ENCODE assay signal across 8 cellular contexts in the genomic region with DNA sequence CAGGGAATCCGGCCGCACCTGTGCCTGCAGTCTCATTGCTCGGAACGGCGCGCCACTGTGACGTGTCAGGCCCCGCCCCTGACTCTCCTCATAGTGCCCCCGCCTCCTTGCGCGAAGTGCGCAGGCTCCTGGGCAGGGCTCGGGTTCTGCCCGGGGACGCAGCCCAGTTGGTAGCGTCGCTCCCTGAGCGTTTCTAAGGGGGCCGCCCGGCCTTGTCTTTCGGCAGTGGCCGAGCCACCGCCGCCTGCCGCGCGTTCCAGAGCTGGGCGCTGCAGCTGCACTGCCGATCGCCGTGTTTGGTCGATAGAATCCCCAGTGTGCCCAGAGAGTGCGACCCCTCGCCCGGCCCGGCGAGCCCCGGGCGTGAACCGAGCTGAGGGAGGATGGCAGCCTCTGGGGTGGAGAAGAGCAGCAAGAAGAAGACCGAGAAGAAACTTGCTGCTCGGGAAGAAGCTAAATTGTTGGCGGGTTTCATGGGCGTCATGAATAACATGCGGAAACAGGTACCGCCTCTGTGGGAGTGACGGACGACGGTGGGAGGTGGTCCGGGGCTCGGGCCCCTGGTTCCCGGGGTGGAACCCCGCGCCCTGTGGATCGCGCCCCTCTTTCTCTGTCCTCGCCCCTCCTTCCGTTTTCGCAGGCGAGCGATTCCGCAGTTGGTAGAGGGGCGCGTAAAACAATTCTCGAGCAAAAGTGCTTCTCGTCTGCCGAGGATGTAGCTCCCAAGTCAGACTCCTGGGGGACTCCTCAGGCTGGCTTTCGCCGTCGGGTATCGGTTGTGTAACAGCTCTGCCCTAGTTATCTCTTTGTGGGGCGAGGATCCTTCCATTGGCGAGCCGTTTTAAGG. TPM values are rescaled to one million over a fixed set of nuclear protein-coding genes. Genes with fewer than 3 reads are reported as not detected.
DNase-seq lines count a peak whose midpoint lies in the region; FAIRE-seq and TF ChIP-seq lines count a peak whose summit lies in the region.

A gene with protein sequence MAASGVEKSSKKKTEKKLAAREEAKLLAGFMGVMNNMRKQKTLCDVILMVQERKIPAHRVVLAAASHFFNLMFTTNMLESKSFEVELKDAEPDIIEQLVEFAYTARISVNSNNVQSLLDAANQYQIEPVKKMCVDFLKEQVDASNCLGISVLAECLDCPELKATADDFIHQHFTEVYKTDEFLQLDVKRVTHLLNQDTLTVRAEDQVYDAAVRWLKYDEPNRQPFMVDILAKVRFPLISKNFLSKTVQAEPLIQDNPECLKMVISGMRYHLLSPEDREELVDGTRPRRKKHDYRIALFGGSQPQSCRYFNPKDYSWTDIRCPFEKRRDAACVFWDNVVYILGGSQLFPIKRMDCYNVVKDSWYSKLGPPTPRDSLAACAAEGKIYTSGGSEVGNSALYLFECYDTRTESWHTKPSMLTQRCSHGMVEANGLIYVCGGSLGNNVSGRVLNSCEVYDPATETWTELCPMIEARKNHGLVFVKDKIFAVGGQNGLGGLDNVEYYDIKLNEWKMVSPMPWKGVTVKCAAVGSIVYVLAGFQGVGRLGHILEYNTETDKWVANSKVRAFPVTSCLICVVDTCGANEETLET (plus strand): TSS at position 142 of the 847 bp plus-strand sequence. CDS start 242 bp downstream, at position 384.

- H3K4ac ChIP-seq in neuronal stem cell (ENCODE audit: low read length), result no peak within 1 kb of the TSS

- peak; percentile 98 for DNase-seq in GM03348 (ENCODE audit: low spot score)
- DNase-seq in HEK293T (ENCODE audit: extremely low spot score), result peak; percentile 94
- DNase-seq in MV-4-11 (lab: John Stamatoyannopoulos, UW), result peak; percentile 86
- DNase-seq in SK-MEL-5 (ENCODE audit: low read depth, low spot score), result peak; percentile 96
- DNase-seq in activated naive CD4-positive, alpha-beta T cell treated with anti-CD3 and anti-CD28 coated beads for 36 hours, result peak; percentile 98
- DNase-seq in frontal cortex (ENCODE audit: low spot score in 2 of 2), result peak; percentile 81 to 86
- peak; percentile 93 for DNase-seq in neuronal stem cell (ENCODE audit: low spot score)
- DNase-seq in substantia nigra (lab: John Stamatoyannopoulos, UW), result peak; percentile 56 to 98 (median 92)

- peak within 1 kb of the TSS; percentile 91 for H3K27ac ChIP-seq in neuronal stem cell (replicated peaks; ENCODE audit: low read length)
- H3K27ac ChIP-seq in substantia nigra (ENCODE audit: low read depth, low read length, poor library complexity, severe bottlenecking), result peak within 1 kb of the TSS; percentile 89

- H3K9ac ChIP-seq in neuronal stem cell (ENCODE audit: low read depth, low read length, poor library complexity), result peak within 1 kb of the TSS; percentile 97

- H2AFZ ChIP-seq in neuronal stem cell (ENCODE audit: low read length), result peak within 1 kb of the TSS; percentile 97

- H3K9me3 Mint-ChIP-seq in activated naive CD4-positive, alpha-beta T cell treated with anti-CD3 and anti-CD28 coated beads for 36 hours, result no peaks in the 10 kb centered on the region

- WGBS in neuronal stem cell (ENCODE audit: extremely low coverage in 2 of 2, insufficient read length in 2 of 2, insufficient replicate concordance in 1 of 2), 2 donors, result no CpG with 5 or more reads among the region's 74 CpGs

- FAIRE-seq in frontal cortex (lab: Jason Lieb, UNC), result no peak

- H3K4me1 Mint-ChIP-seq in activated naive CD4-positive, alpha-beta T cell treated with anti-CD3 and anti-CD28 coated beads for 36 hours (ENCODE audit: low read depth), result peaks cover 35% of the 10 kb centered on the region

- H2AK5ac ChIP-seq in neuronal stem cell (ENCODE audit: low read depth, low read length), result no peak within 1 kb of the TSS

- peak within 1 kb of the TSS; percentile 87 to 100 for H3K4me3 ChIP-seq in neuronal stem cell (ENCODE audit: low read length in 2 of 2)

- H3K4me1 ChIP-seq in neuronal stem cell (ENCODE audit: control insufficient read depth in 2 of 2, insufficient read depth in 1 of 2, low read depth in 1 of 2, low read length in 2 of 2), result peaks cover 4 to 5% of the 10 kb centered on the region in 2 donors

- H3K4me3 Mint-ChIP-seq in activated naive CD4-positive, alpha-beta T cell treated with anti-CD3 and anti-CD28 coated beads for 36 hours, result peak within 1 kb of the TSS; percentile 93

- peak within 1 kb of the TSS; percentile 42 for H2BK12ac ChIP-seq in neuronal stem cell (ENCODE audit: low read length)

- no peaks in the 10 kb centered on the region for H3K79me1 ChIP-seq in neuronal stem cell (ENCODE audit: low read depth, low read length)

- in situ Hi-C loops in SK-MEL-5 (cut with HindIII; ENCODE audit: low pct_unique_long_range_greater_than_20kb, low sequenced_read_pairs), result no loop called here

- POLR2A ChIA-PET in HEK293T (lab: Yijun Ruan, JAX), result interaction anchor here (0.9 to 3.4 kb wide), 13 partner anchors 8 to 168 kb away, joined by 3 to 28 read pairs (median 4); a partner anchor contains a TSS

- no peak within 1 kb of the TSS for H2BK15ac ChIP-seq in neuronal stem cell (ENCODE audit: low read length)

- H3K36me3 Mint-ChIP-seq in activated naive CD4-positive, alpha-beta T cell treated with anti-CD3 and anti-CD28 coated beads for 36 hours (ENCODE audit: low read depth), result no peaks in the 10 kb centered on the region

- H4K91ac ChIP-seq in neuronal stem cell (ENCODE audit: low read depth, low read length, poor library complexity), result peak within 1 kb of the TSS; percentile 46

- H3K23ac ChIP-seq in neuronal stem cell (ENCODE audit: low read depth, low read length, poor library complexity), result peak within 1 kb of the TSS; percentile 21

- peak within 1 kb of the TSS; percentile 96 for H3K18ac ChIP-seq in neuronal stem cell (ENCODE audit: low read length)

- H3K4me2 ChIP-seq in neuronal stem cell (ENCODE audit: insufficient read depth, low read length, poor library complexity, severe bottlenecking), result peak within 1 kb of the TSS; percentile 82

- CTCF ChIA-PET in HEK293T (lab: Yijun Ruan, JAX), result interaction anchor here (0.6 to 2.0 kb wide), 9 partner anchors 10 to 541 kb away, joined by 3 to 12 read pairs (median 4); no protein-coding TSS in a partner anchor
- CTCF ChIA-PET in activated naive CD4-positive, alpha-beta T cell treated with anti-CD3 and anti-CD28 coated beads for 36 hours (lab: Charles Lee), result interaction anchor here (0.8 to 1.3 kb wide), 5 partner anchors 19 to 167 kb away, joined by 3 to 6 read pairs (median 5); a partner anchor contains a TSS

- H2BK120ac ChIP-seq in neuronal stem cell (ENCODE audit: low read depth, low read length), result no peak within 1 kb of the TSS

- intact Hi-C loops in activated naive CD4-positive, alpha-beta T cell treated with anti-CD3 and anti-CD28 coated beads for 36 hours (cut with micrococcal nuclease), result loop anchor here (1.0 to 10.0 kb wide), 10 partner anchors 75 to 1161 kb away; a partner anchor contains a TSS

- peaks cover 2 to 19% of the 10 kb centered on the region in 2 donors for H3K36me3 ChIP-seq in neuronal stem cell (replicated peaks in 1 of 2; ENCODE audit: control insufficient read depth in 2 of 2, insufficient read depth in 2 of 2, low read length in 2 of 2)

- H4K8ac ChIP-seq in neuronal stem cell (ENCODE audit: low read depth, low read length), result no peak within 1 kb of the TSS

- H3K27me3 Mint-ChIP-seq in activated naive CD4-positive, alpha-beta T cell treated with anti-CD3 and anti-CD28 coated beads for 36 hours (ENCODE audit: low read depth), result no peaks in the 10 kb centered on the region

- H3K27ac Mint-ChIP-seq in activated naive CD4-positive, alpha-beta T cell treated with anti-CD3 and anti-CD28 coated beads for 36 hours, result peak within 1 kb of the TSS; percentile 89

- peaks cover 1 to 8% of the 10 kb centered on the region in 2 donors for H3K9me3 ChIP-seq in neuronal stem cell (replicated peaks in 1 of 2; ENCODE audit: control insufficient read depth in 2 of 2, insufficient read depth in 1 of 2, low read depth in 1 of 2, low read length in 2 of 2)

- peak within 1 kb of the TSS; percentile 98 for H2BK5ac ChIP-seq in neuronal stem cell (ENCODE audit: low read length)

- H3K14ac ChIP-seq in neuronal stem cell (ENCODE audit: low read length), result peak within 1 kb of the TSS; percentile 73

- H3K27me3 ChIP-seq in neuronal stem cell (ENCODE audit: control insufficient read depth in 3 of 3, insufficient read depth in 3 of 3, low read depth in 1 of 3, low read length in 3 of 3), result no peaks in the 10 kb centered on the region

TF ChIP-seq in HEK293T, 16 proteins besides CTCF, POLR2A, EP300 and RAD21:
- no peak for TF ChIP-seq BHLHE40 (IDR thresholded peaks at IDR 0.05; ENCODE audit: borderline replicate concordance)
- TF ChIP-seq L3MBTL2 (conservative IDR thresholded peaks at IDR 0.05), result peak; percentile 56; the same call in 1 of the 2 replicates

RNA-seq across cellular contexts. Expression of the gene that starts here (rescaled TPM):
- total RNA-seq in SK-MEL-5 (2014; rRNA removed; shearing (Covaris generic)), result 44.3 and 60.7 TPM in 2 replicates
- polyA plus RNA-seq in SK-MEL-5 (2015; cell fraction: cytosol; rRNA removed), result 51.8 and 53.2 TPM in 2 replicates
- 22.4 and 23.5 TPM in 2 replicates for polyA plus RNA-seq in SK-MEL-5 (2015; cell fraction: nucleus; rRNA removed)
- 10 to 100 TPM; 24.0 to 26.4 TPM for total RNA-seq in activated naive CD4-positive, alpha-beta T cell treated with anti-CD3 and anti-CD28 coated beads for 36 hours
- 110 TPM for total RNA-seq in frontal cortex
- polyA plus RNA-seq in neuronal stem cell (2013, experiment 1 of 2), result 55.9 TPM
- polyA plus RNA-seq in neuronal stem cell (2013, experiment 2 of 2), result 56.5 TPM

Comparison
In these comparisons a context has a peak if more than half of its experiments do, and no peak if none do; other contexts are left out.
1. Peak in every context shown above with its lines: DNase-seq, H3K4me3 ChIP-seq and H3K27ac ChIP-seq.